In the genomic region with DNA sequence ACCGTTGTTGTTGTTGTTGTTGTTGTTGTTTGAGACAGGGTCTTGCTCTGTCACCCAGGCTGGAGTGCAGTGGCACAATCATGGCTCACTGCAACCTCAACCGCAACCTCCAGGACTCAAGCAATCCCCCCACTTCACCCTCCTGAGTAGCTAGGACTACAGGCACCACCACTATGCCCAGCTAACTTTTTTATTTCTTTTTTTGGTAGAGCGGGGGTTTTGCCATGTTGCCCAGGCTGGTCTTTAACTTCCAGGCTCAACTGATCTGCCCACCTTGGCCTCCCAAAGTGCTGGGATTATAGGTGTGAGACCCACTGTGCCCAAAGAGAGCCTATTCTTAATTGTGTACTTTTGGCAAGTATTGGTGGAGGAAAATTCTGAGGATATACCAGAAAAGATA, we compare ENCODE assay signal across 16 cellular contexts. TPM values are rescaled to one million over a fixed set of nuclear protein-coding genes. Genes with fewer than 3 reads are reported as not detected.
DNase-seq lines count a peak whose midpoint lies in the region; ATAC-seq and TF ChIP-seq lines count a peak whose summit lies in the region.
"Had no signal": no experiment of that assay in that cellular context is flagged by ENCODE, and none has a peak within 500 bp of the region (broad histone marks: within the 10 kb centered on the region; RNA-seq: fewer than 3 reads in every experiment).

No MANE protein-coding gene starts in this region.

- H3K9me2 ChIP-seq in hepatocyte (replicated peaks; ENCODE audit: insufficient read depth) = no peaks in the 10 kb centered on the region

- peaks cover 4% of the 10 kb centered on the region; the same call in 1 of the 2 replicates for H3K9me3 Mint-ChIP-seq in HFFc6
- H3K9me3 Mint-ChIP-seq: activated B cell treated with CpG ODN at 0.5 μM for 24 hours; activated naive CD4-positive, alpha-beta T cell treated with anti-CD3 and anti-CD28 coated beads, Interleukin-2, amount 50 U/mL, for 72 hours had no signal

- H3K27me3 ChIP-seq in body of pancreas (no peaks in the 10 kb centered on the region), hepatocyte (no peaks in the 10 kb centered on the region), stomach (no peaks in the 10 kb centered on the region), SJCRH30 (no peaks in the 10 kb centered on the region)
- H3K27me3 ChIP-seq: left lung, testis had no signal

- H3K9me3 ChIP-seq in body of pancreas (no peaks in the 10 kb centered on the region), hepatocyte (ENCODE audit: low read depth) (no peaks in the 10 kb centered on the region), stomach (no peaks in the 10 kb centered on the region), SJCRH30 (replicated peaks) (0 out of 2 replicates have a peak, but pooled peaks cover 3% of the 10 kb centered on the region)
- H3K9me3 ChIP-seq: Caco-2, left lung, testis had no signal

- H2AFZ ChIP-seq in hepatocyte = no peak overlapping the region

- WGBS in body of pancreas, 2 donors = 83 to 96% methylated on average over 3 of the region's 3 CpGs
- 92% methylated on average over 3 of the region's 3 CpGs for WGBS in hepatocyte (ENCODE audit: low lambda C conversion rate, missing lambda C conversion rate)
- 86 to 93% (median 90%) methylated on average over 3 of the region's 3 CpGs for WGBS in stomach, 5 donors

- TF ChIP-seq POLR2A in body of pancreas (IDR thresholded peaks at IDR 0.05) (no peak), stomach (IDR thresholded peaks at IDR 0.05) (no peak)

- TF ChIP-seq CTCF in HFFc6 (IDR thresholded peaks at IDR 0.05) (no peak), body of pancreas (IDR thresholded peaks at IDR 0.05) (no peak), hepatocyte (IDR thresholded peaks at IDR 0.05; ENCODE audit: poor library complexity) (no peak), stomach (IDR thresholded peaks at IDR 0.05) (no peak)

- peaks cover 30% of the 10 kb centered on the region for H3K36me3 Mint-ChIP-seq in HFFc6 (ENCODE audit: low read depth)
- H3K36me3 Mint-ChIP-seq: activated naive CD4-positive, alpha-beta T cell treated with anti-CD3 and anti-CD28 coated beads, Interleukin-2, amount 50 U/mL, for 72 hours had no signal

- H3K4me3 Mint-ChIP-seq in HFFc6 = peak overlapping the region; percentile 73
- H3K4me3 Mint-ChIP-seq: activated B cell treated with CpG ODN at 0.5 μM for 24 hours, H9 had no signal

- H3K4me1 Mint-ChIP-seq in HFFc6 (ENCODE audit: low read depth) = peaks cover 67% of the 10 kb centered on the region
- H3K4me1 Mint-ChIP-seq: activated B cell treated with CpG ODN at 0.5 μM for 24 hours had no signal

- H3K4me2 ChIP-seq in hepatocyte = peak overlapping the region; percentile 6

- H3K27ac ChIP-seq in body of pancreas (peak overlapping the region; percentile 72 to 92 (median 81)), hepatocyte (peak overlapping the region; percentile 58), stomach (peak overlapping the region; percentile 19 to 78 (median 52)), SJCRH30 (no peak overlapping the region)
- H3K27ac ChIP-seq: testis had no signal

- DNase-seq in HFFc6 (no peak), body of pancreas (no peak), hepatocyte (ENCODE audit: low spot score) (no peak), stomach (no peak), T1000 (lab: John Stamatoyannopoulos, UW) (no peak), SJCRH30 (no peak)
- DNase-seq: activated B cell treated with CpG ODN at 0.5 μM for 24 hours, H9, left lung, NCI-H1436, NCI-H69, retina, testis had no signal

- no peak for ATAC-seq in body of pancreas
- ATAC-seq in GM18868 (IDR thresholded peaks at IDR 0.05; ENCODE audit: unreplicated experiment) = no peak

- H3K27ac Mint-ChIP-seq in HFFc6 = peak overlapping the region; percentile 98
- H3K27ac Mint-ChIP-seq: activated B cell treated with CpG ODN at 0.5 μM for 24 hours; activated naive CD4-positive, alpha-beta T cell treated with anti-CD3 and anti-CD28 coated beads, Interleukin-2, amount 50 U/mL, for 72 hours; H9 had no signal

- H3K27me3 Mint-ChIP-seq in HFFc6 (ENCODE audit: insufficient read depth) = no peaks in the 10 kb centered on the region
- H3K27me3 Mint-ChIP-seq: activated B cell treated with CpG ODN at 0.5 μM for 24 hours had no signal

- intact Hi-C loops in body of pancreas (cut with DNase I) = no loop called here
- intact Hi-C loops in stomach (cut with DNase I; ENCODE audit: low total_unique reads) = no loop called here

- TF ChIP-seq EP300 in stomach (IDR thresholded peaks at IDR 0.05) = no peak

- no peaks in the 10 kb centered on the region for H3K79me2 ChIP-seq in hepatocyte

- H3K4me3 ChIP-seq in body of pancreas = no peak overlapping the region
- no peak overlapping the region for H3K4me3 ChIP-seq in hepatocyte
- no peak overlapping the region for H3K4me3 ChIP-seq in stomach
- H3K4me3 ChIP-seq in SJCRH30 = no peak overlapping the region
- H3K4me3 ChIP-seq: left lung, testis had no signal

- H4K20me1 ChIP-seq in hepatocyte (ENCODE audit: insufficient read depth, poor library complexity, severe bottlenecking) = no peaks in the 10 kb centered on the region

- H3K4me1 ChIP-seq in body of pancreas = peaks cover 16% of the 10 kb centered on the region
- H3K4me1 ChIP-seq in hepatocyte (ENCODE audit: insufficient read depth) = peaks cover 10% of the 10 kb centered on the region
- H3K4me1 ChIP-seq in stomach = peaks cover 0 to 11% (median 9%) of the 10 kb centered on the region in 4 donors
- H3K4me1 ChIP-seq in SJCRH30 = no peaks in the 10 kb centered on the region

- H3K36me3 ChIP-seq in body of pancreas (replicated peaks in 1 of 2; ENCODE audit: insufficient read depth in 1 of 2, low read depth in 2 of 2) (no peaks in the 10 kb centered on the region), hepatocyte (replicated peaks; ENCODE audit: insufficient read depth, low read depth) (no peaks in the 10 kb centered on the region), stomach (peaks cover 0 to 37% (median 8%) of the 10 kb centered on the region in 4 donors), SJCRH30 (no peaks in the 10 kb centered on the region)
- H3K36me3 ChIP-seq: left lung had no signal

RNA-seq across cellular contexts. Expression of a gene that starts 25.7 kb away (rescaled TPM):
- 10 to 100 TPM; 11.5 to 18.7 (median 14.8) TPM for total RNA-seq in HFFc6 (2021; fragmentation: NEBNext Ultra II Directional; extraction: Animal tissue kit (Norgen Biotek cat#: 25700))
- total RNA-seq in body of pancreas (10 to 100 TPM; 14.3 to 18.5 TPM), hepatocyte (8.3 and 9.3 TPM in 2 replicates), stomach (10 to 100 TPM; 10.7 to 46.9 (median 19.3) TPM)
- polyA plus RNA-seq in hepatocyte (8.8 and 13.5 TPM in 2 replicates), stomach (10 to 100 TPM in 1 of 3 donors, 1 to 10 TPM in 2; 4.2 to 13.2 (median 9.8) TPM)
- total RNA-seq in SJCRH30 (2014; rRNA removed; shearing (Covaris generic)) = 5.8 and 5.9 TPM in 2 replicates

RNA-seq across cellular contexts. Expression of a gene that starts 40.3 kb away (rescaled TPM):
- total RNA-seq in HFFc6 (2021; fragmentation: NEBNext Ultra II Directional; extraction: Animal tissue kit (Norgen Biotek cat#: 25700)) = 1 to 10 TPM; 6.7 to 8.3 (median 8.0) TPM
- total RNA-seq in body of pancreas = 10 to 100 TPM in 1 of 2 donors, 1 to 10 TPM in 1; 8.0 to 22.1 TPM
- 8.3 and 11.1 TPM in 2 replicates for total RNA-seq in hepatocyte
- polyA plus RNA-seq in hepatocyte = 8.8 and 9.8 TPM in 2 replicates
- total RNA-seq in stomach = 100 to 1,000 TPM in 1 of 5 donors, 10 to 100 TPM in 3, 1 to 10 TPM in 1; 8.8 to 116 (median 15.8) TPM
- polyA plus RNA-seq in stomach = 10 to 100 TPM in 1 of 3 donors, 1 to 10 TPM in 2; 5.5 to 10.2 (median 5.9) TPM
- total RNA-seq in SJCRH30 (2014; rRNA removed; shearing (Covaris generic)) = 4.0 and 4.2 TPM in 2 replicates
